Comparison of ENCODE assay signal across 9 cellular contexts in genomic region chr22:30245181-30245984, GRCh38. TPM values are rescaled to one million over a fixed set of nuclear protein-coding genes. Genes with fewer than 3 reads are reported as not detected.
DNase-seq lines count a peak whose midpoint lies in the region; ATAC-seq and TF ChIP-seq lines count a peak whose summit lies in the region.
"Had no signal": no experiment of that assay in that cellular context is flagged by ENCODE, and none has a peak within 500 bp of the region (broad histone marks: within the 10 kb centered on the region; RNA-seq: fewer than 3 reads in every experiment).

No MANE protein-coding gene starts in this region.

- ATAC-seq in GM21360 (IDR thresholded peaks at IDR 0.05; ENCODE audit: unreplicated experiment) (no peak), HG02938 (IDR thresholded peaks at IDR 0.05; ENCODE audit: unreplicated experiment) (no peak)

- no peaks in the 10 kb centered on the region for H3K27me3 Mint-ChIP-seq in Calu3 (ENCODE audit: unreplicated experiment)
- H3K27me3 Mint-ChIP-seq in progenitor cell of endocrine pancreas = peaks cover 23% of the 10 kb centered on the region

- no peak for DNase-seq in Calu3
- no peak for DNase-seq in SJSA1 (ENCODE audit: low read depth in 1 of 2, low spot score in 2 of 2)
- peak in 1 of 2 donors; percentile 36 for DNase-seq in fibroblast of lung (ENCODE audit: low read depth in 2 of 2)
- DNase-seq in progenitor cell of endocrine pancreas (ENCODE audit: low spot score, unreplicated experiment) = no peak
- no peak for DNase-seq in anterior cingulate cortex (lab: John Stamatoyannopoulos, UW)
- DNase-seq in NCI-H510A (lab: John Stamatoyannopoulos, UW) = no peak
- DNase-seq: activated B cell treated with CpG ODN at 0.5 μM for 24 hours had no signal

- H3K27ac ChIP-seq in SJSA1 (no peak overlapping the region), fibroblast of lung (ENCODE audit: insufficient read depth, low read length) (peak overlapping the region; percentile 95)

- CTCF ChIA-PET in Calu3 (lab: Charles Lee) = interaction anchor here (0.5 to 2.2 kb wide), 4 partner anchors 10 to 154 kb away, joined by 3 to 7 read pairs (median 6); no protein-coding TSS in a partner anchor

- H2AFZ ChIP-seq in fibroblast of lung (ENCODE audit: low read length) = no peak overlapping the region

- H3K9me3 ChIP-seq in SJSA1 (replicated peaks) = no peaks in the 10 kb centered on the region
- no peaks in the 10 kb centered on the region for H3K9me3 ChIP-seq in fibroblast of lung (ENCODE audit: control insufficient read depth, insufficient read depth, low read depth, low read length)

- no peaks in the 10 kb centered on the region for H4K20me1 ChIP-seq in fibroblast of lung (ENCODE audit: control insufficient read depth, extremely low read depth, insufficient read depth, low read length)

- H3K9ac ChIP-seq in fibroblast of lung (ENCODE audit: insufficient read depth, low read length) = peak overlapping the region; percentile 96

- H3K9me3 Mint-ChIP-seq in Calu3 (ENCODE audit: low read depth, unreplicated experiment) = no peaks in the 10 kb centered on the region
- H3K9me3 Mint-ChIP-seq in progenitor cell of endocrine pancreas (ENCODE audit: low read depth) = no peaks in the 10 kb centered on the region
- H3K9me3 Mint-ChIP-seq: activated B cell treated with CpG ODN at 0.5 μM for 24 hours had no signal

- TF ChIP-seq CTCF in Calu3 (IDR thresholded peaks at IDR 0.05; ENCODE audit: unreplicated experiment) (no peak), fibroblast of lung (conservative IDR thresholded peaks at IDR 0.05 in 1 of 2, IDR thresholded peaks at IDR 0.05 in 1 of 2; ENCODE audit: low read depth in 1 of 2, low read length in 2 of 2) (no peak), progenitor cell of endocrine pancreas (IDR thresholded peaks at IDR 0.05; ENCODE audit: unreplicated experiment) (no peak)

- H3K36me3 Mint-ChIP-seq in Calu3 (ENCODE audit: insufficient read depth, unreplicated experiment) = peaks cover 100% of the 10 kb centered on the region
- no peaks in the 10 kb centered on the region for H3K36me3 Mint-ChIP-seq in progenitor cell of endocrine pancreas (ENCODE audit: insufficient read depth)

- H3K79me2 ChIP-seq in fibroblast of lung (ENCODE audit: control insufficient read depth, insufficient read depth, low read length) = peaks cover 49% of the 10 kb centered on the region

- H3K4me3 ChIP-seq in SJSA1 = peak overlapping the region; percentile 43; the same call in 1 of the 2 replicates
- peak overlapping the region; percentile 57 to 82 (median 68) for H3K4me3 ChIP-seq in fibroblast of lung (replicated peaks in 1 of 4; ENCODE audit: control extremely low read depth in 1 of 4, insufficient read depth in 1 of 4, low read depth in 3 of 4, low read length in 4 of 4)

- peaks cover 49% of the 10 kb centered on the region for H3K4me1 ChIP-seq in SJSA1 (replicated peaks)
- H3K4me1 ChIP-seq in fibroblast of lung (ENCODE audit: control insufficient read depth, extremely low read depth, insufficient read depth, low read length) = peaks cover 45% of the 10 kb centered on the region

- H3K4me2 ChIP-seq in fibroblast of lung (ENCODE audit: extremely low read depth, insufficient read depth, low read length) = peak overlapping the region; percentile 99

- H3K27me3 ChIP-seq in SJSA1 (replicated peaks) = no peaks in the 10 kb centered on the region
- H3K27me3 ChIP-seq in fibroblast of lung (ENCODE audit: control insufficient read depth, insufficient read depth, low read length) = no peaks in the 10 kb centered on the region

- H3K4me1 Mint-ChIP-seq in Calu3 (ENCODE audit: low read depth, unreplicated experiment) (peaks cover 81% of the 10 kb centered on the region), progenitor cell of endocrine pancreas (ENCODE audit: low read depth) (peaks cover 21% of the 10 kb centered on the region)

- H3K27ac Mint-ChIP-seq in Calu3 (ENCODE audit: unreplicated experiment) = peak overlapping the region; percentile 98
- H3K27ac Mint-ChIP-seq in progenitor cell of endocrine pancreas = no peak overlapping the region
- H3K27ac Mint-ChIP-seq: activated B cell treated with CpG ODN at 0.5 μM for 24 hours had no signal

- intact Hi-C loops in Calu3 (cut with micrococcal nuclease; ENCODE audit: unreplicated experiment) = no loop called here

- no TSS peak for BruUV-seq in Calu3 (replicated peaks; lab: Mats Ljungman, UMichigan)

- H3K4me3 Mint-ChIP-seq in Calu3 (ENCODE audit: low read depth, unreplicated experiment) (peak overlapping the region; percentile 78), progenitor cell of endocrine pancreas (ENCODE audit: low read depth) (peak overlapping the region; percentile 82)

- H3K36me3 ChIP-seq in SJSA1 = peaks cover 11% of the 10 kb centered on the region
- peaks cover 19% of the 10 kb centered on the region for H3K36me3 ChIP-seq in fibroblast of lung (ENCODE audit: control insufficient read depth, insufficient read depth, low read length)

RNA-seq across cellular contexts. Expression of gene LIF, which starts 1.2 kb away (rescaled TPM):
- total RNA-seq in Calu3 (2022) (202 and 260 TPM in 2 replicates), fibroblast of lung (3.6 and 11.2 TPM in 2 replicates), progenitor cell of endocrine pancreas (2.3 and 3.6 TPM in 2 replicates)
- 1.4 and 5.5 TPM in 2 replicates for total RNA-seq in SJSA1 (2014; rRNA removed; shearing (Covaris generic))
- polyA plus RNA-seq in fibroblast of lung = 4.5 and 19.6 TPM in 2 replicates
- 7.1 and 25.1 TPM in 2 replicates for polyA plus RNA-seq in fibroblast of lung (2012)
- 40.6 and 97.7 TPM in 2 replicates for polyA minus RNA-seq in fibroblast of lung (ENCODE audit: low replicate concordance)

RNA-seq across cellular contexts. Expression of gene OSM, which starts 21.3 kb away (rescaled TPM):
- not detected in 2 replicates for total RNA-seq in Calu3 (2022)
- not detected in 2 replicates for total RNA-seq in SJSA1 (2014; rRNA removed; shearing (Covaris generic))
- not detected in 2 replicates for total RNA-seq in fibroblast of lung
- polyA plus RNA-seq in fibroblast of lung = not detected in 2 replicates
- not detected in 2 replicates for polyA plus RNA-seq in fibroblast of lung (2012)
- polyA minus RNA-seq in fibroblast of lung (ENCODE audit: low replicate concordance) = not detected in 2 replicates
- total RNA-seq in progenitor cell of endocrine pancreas = not detected in 2 replicates

RNA-seq across cellular contexts. Expression of gene CASTOR1, which starts 43.9 kb away (rescaled TPM):
- total RNA-seq in Calu3 (2022) (12.0 and 14.2 TPM in 2 replicates), fibroblast of lung (5.0 and 5.6 TPM in 2 replicates), progenitor cell of endocrine pancreas (7.2 and 9.3 TPM in 2 replicates)
- total RNA-seq in SJSA1 (2014; rRNA removed; shearing (Covaris generic)) = 9.1 and 10.8 TPM in 2 replicates
- 2.7 and 3.4 TPM in 2 replicates for polyA plus RNA-seq in fibroblast of lung
- 4.5 and 4.7 TPM in 2 replicates for polyA plus RNA-seq in fibroblast of lung (2012)
- 4.6 and 5.5 TPM in 2 replicates for polyA minus RNA-seq in fibroblast of lung (ENCODE audit: low replicate concordance)

Comparison
In these comparisons a context has a peak if more than half of its experiments do, and no peak if none do; other contexts are left out.
1. RNA of gene LIF, which starts 1.2 kb away (total RNA-seq): 202 to 260 TPM in Calu3; 3.6 to 11.2 TPM in fibroblast of lung, 2.3 to 3.6 TPM in progenitor cell of endocrine pancreas and 1.4 to 5.5 TPM in SJSA1; every median in the first group is over 10 times any median in the second.